Comparison of ENCODE assay signal across 8 cellular contexts in genomic region chr9:114156311-114156657, GRCh38. TPM values are rescaled to one million over a fixed set of nuclear protein-coding genes. Genes with fewer than 3 reads are reported as not detected.
DNase-seq lines count a peak whose midpoint lies in the region; ATAC-seq and TF ChIP-seq lines count a peak whose summit lies in the region.

No MANE protein-coding gene starts in this region.

- H3K27me3 ChIP-seq in GM23248 (replicated peaks; ENCODE audit: insufficient read depth): peaks cover 16% of the 10 kb centered on the region

- DNase-seq in GM23248 (peak; percentile 73), T-helper 17 cell (no peak), epithelial cell of prostate (ENCODE audit: low read depth, low spot score) (no peak), natural killer cell (no peak), Ammon's horn (ENCODE audit: low spot score) (no peak), iPS-NIHi11 (ENCODE audit: low spot score) (no peak)
- no peak for DNase-seq in effector CD8-positive, alpha-beta T cell (lab: John Stamatoyannopoulos, UW)

- H2AFZ ChIP-seq in GM23248: peak overlapping the region; percentile 84

- peaks cover 33% of the 10 kb centered on the region for H3K27me3 Mint-ChIP-seq in T-helper 17 cell
- peaks cover 38 to 48% of the 10 kb centered on the region in 2 donors for H3K27me3 Mint-ChIP-seq in natural killer cell (ENCODE audit: low read depth in 2 of 2)

- TF ChIP-seq CTCF in natural killer cell (IDR thresholded peaks at IDR 0.05): no peak

- in situ Hi-C loops in GM23248 (cut with MboI): loop anchor here (10.0 kb wide), 1 partner anchor 109 kb away; no protein-coding TSS in a partner anchor

- no peaks in the 10 kb centered on the region for H3K9me2 ChIP-seq in GM23248 (ENCODE audit: insufficient read depth)

- H3K9ac ChIP-seq in GM23248: peak overlapping the region; percentile 76

- no peaks in the 10 kb centered on the region for H4K20me1 ChIP-seq in GM23248 (ENCODE audit: insufficient read depth)

- H3K4me1 ChIP-seq in GM23248 (ENCODE audit: insufficient read depth): peaks cover 6% of the 10 kb centered on the region; the same call in 1 of the 2 replicates

- H3K27ac ChIP-seq in GM23248 (peak overlapping the region; percentile 23; the same call in 1 of the 2 replicates), epithelial cell of prostate (peak overlapping the region; percentile 49)

- peak overlapping the region; percentile 94 for H3K4me2 ChIP-seq in GM23248 (ENCODE audit: unreplicated experiment)

- H3K36me3 ChIP-seq in GM23248 (ENCODE audit: low read depth): no peaks in the 10 kb centered on the region

- no peaks in the 10 kb centered on the region for H3F3A ChIP-seq in GM23248 (ENCODE audit: insufficient read depth)

- ATAC-seq in T-helper 17 cell (peak; percentile 36), natural killer cell (no peak), GM19035 (IDR thresholded peaks at IDR 0.05; ENCODE audit: unreplicated experiment) (no peak)

- peak overlapping the region; percentile 98 for H3K4me3 Mint-ChIP-seq in T-helper 17 cell
- peak overlapping the region; percentile 89 for H3K4me3 Mint-ChIP-seq in natural killer cell

- 0 to 1% methylated on average over 11 to 15 of the region's 19 CpGs for WGBS in GM23248 (ENCODE audit: low coverage in 1 of 2, low lambda C conversion rate in 2 of 2, missing lambda C conversion rate in 2 of 2), 2 experiments

- H3K4me1 Mint-ChIP-seq in T-helper 17 cell (peaks cover 22% of the 10 kb centered on the region), natural killer cell (peaks cover 11 to 18% of the 10 kb centered on the region in 2 donors)

- H3K36me3 Mint-ChIP-seq in T-helper 17 cell (ENCODE audit: low read depth) (peaks cover 16% of the 10 kb centered on the region), natural killer cell (no peaks in the 10 kb centered on the region)

- peak overlapping the region; percentile 83 for H3K4me3 ChIP-seq in GM23248

- intact Hi-C loops in natural killer cell (cut with micrococcal nuclease): no loop called here

- H3K27ac Mint-ChIP-seq in T-helper 17 cell: peak overlapping the region; percentile 86
- H3K27ac Mint-ChIP-seq in natural killer cell: no peak overlapping the region

- peaks cover 15% of the 10 kb centered on the region; the same call in 1 of the 2 replicates for H3K79me2 ChIP-seq in GM23248 (ENCODE audit: insufficient read depth)

- no peaks in the 10 kb centered on the region for H3K9me3 ChIP-seq in GM23248 (ENCODE audit: low read depth)
- H3K9me3 ChIP-seq in T-helper 17 cell (ENCODE audit: control insufficient read depth, low read length, poor library complexity, severe bottlenecking): no peaks in the 10 kb centered on the region

- no peaks in the 10 kb centered on the region for H3K9me3 Mint-ChIP-seq in natural killer cell

RNA-seq across cellular contexts. Expression of gene COL27A1, which starts 0.9 kb away (rescaled TPM):
- total RNA-seq in GM23248 (2014; rRNA removed; shearing (Covaris generic)): 2.3 and 3.9 TPM in 2 replicates
- polyA plus RNA-seq in GM23248 (2016; fragmentation: Nextera tagmentation; extraction: Ambion mirVana): 1.0 and 1.6 TPM in 2 replicates
- 1 to 10 TPM; 1.2 to 1.3 TPM for total RNA-seq in T-helper 17 cell
- total RNA-seq in natural killer cell: not detected

RNA-seq across cellular contexts. Expression of gene KIF12, which starts 57.2 kb away (rescaled TPM):
- total RNA-seq in GM23248 (2014; rRNA removed; shearing (Covaris generic)): not detected in 2 replicates
- polyA plus RNA-seq in GM23248 (2016; fragmentation: Nextera tagmentation; extraction: Ambion mirVana): not detected in 2 replicates
- total RNA-seq in T-helper 17 cell: not detected
- not detected for total RNA-seq in natural killer cell
